ENCODE assay signal across 17 cellular contexts in the genomic region with DNA sequence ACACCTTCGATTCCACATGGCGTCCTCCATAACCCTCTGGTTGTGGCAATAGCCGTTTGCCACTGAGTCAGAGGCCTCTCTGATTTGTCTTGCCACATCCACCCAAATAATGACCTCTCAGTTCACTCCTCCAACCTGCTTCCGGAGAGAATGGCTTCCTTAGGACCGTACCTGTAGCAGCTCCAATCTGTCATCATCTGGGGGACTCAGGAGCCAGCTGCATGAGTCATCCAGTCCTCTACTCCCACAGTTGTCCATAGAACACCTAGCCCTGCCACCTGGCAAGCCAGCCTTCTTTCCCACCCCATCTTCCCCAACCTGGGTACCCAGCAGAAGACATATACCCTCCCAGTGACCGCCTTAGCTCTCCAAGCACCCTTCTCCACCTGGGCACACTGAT.
"Had no signal": no experiment of that assay in that cellular context is flagged by ENCODE, and none has a peak within 500 bp of the region (broad histone marks: within the 10 kb centered on the region; RNA-seq: fewer than 3 reads in every experiment).

No MANE protein-coding gene starts in this region.

- H3K36me3 ChIP-seq: adrenal gland had no signal

- DNase-seq: activated CD4-positive, alpha-beta T cell treated with anti-CD3 and anti-CD28 coated beads for 48 hours; activated CD4-positive, alpha-beta T cell treated with anti-CD3 and anti-CD28 coated beads, Interleukin-2, amount 50 U/mL, for 4 hours; activated CD8-positive, alpha-beta memory T cell treated with anti-CD3 and anti-CD28 coated beads, Interleukin-2, amount 50 U/mL, for 48 hours; activated CD8-positive, alpha-beta T cell treated with anti-CD3 and anti-CD28 coated beads, Interleukin-2, amount 10 ng/mL, durations not matched to agents 7 days and 5 days; activated naive CD4-positive, alpha-beta T cell treated with anti-CD3 and anti-CD28 coated beads, Interleukin-2, amount 50 U/mL, for 16 hours; activated naive CD8-positive, alpha-beta T cell treated with anti-CD3 and anti-CD28 coated beads, Interleukin-2, amount 10 ng/mL, durations not matched to agents 7 days and 5 days; activated T-cell treated with anti-CD3 and anti-CD28 coated beads, Interleukin-2, amount 50 U/mL, for 1 hour; NCI-H1048; NCI-H1930; NCI-H2107; NCI-H2171 treated with DMSO at 0.1 percent for 48 hours; NCI-H226; NCI-H526; RPMI8226 had no signal

- H3K27ac ChIP-seq: adrenal gland, SK-N-MC had no signal

- ATAC-seq: activated CD4-positive, CD25-positive, alpha-beta regulatory T cell treated with anti-CD3 and anti-CD28 coated beads, Interleukin-2, amount 50 U/mL, for 24 hours; activated CD8-positive, alpha-beta T cell treated with anti-CD3 and anti-CD28 coated beads, Interleukin-2, amount 10 ng/mL, durations not matched to agents 7 days and 5 days had no signal

- H3K9me3 ChIP-seq: adrenal gland had no signal

- H3K27me3 ChIP-seq: adrenal gland had no signal

- H3K4me3 ChIP-seq: adrenal gland, SK-N-MC had no signal
